ENCODE assay signal across 10 cellular contexts in genomic region chr15:81235781-81236507, GRCh38. TPM values are rescaled to one million over a fixed set of nuclear protein-coding genes. Genes with fewer than 3 reads are reported as not detected.
DNase-seq lines count a peak whose midpoint lies in the region; ATAC-seq and TF ChIP-seq lines count a peak whose summit lies in the region.
"Had no signal": no experiment of that assay in that cellular context is flagged by ENCODE, and none has a peak within 500 bp of the region (broad histone marks: within the 10 kb centered on the region; RNA-seq: fewer than 3 reads in every experiment).

No MANE protein-coding gene starts in this region.

- TF ChIP-seq POLR2A in heart left ventricle (IDR thresholded peaks at IDR 0.05) = no peak

- TF ChIP-seq CTCF in heart left ventricle (IDR thresholded peaks at IDR 0.05) = no peak

- H3K36me3 Mint-ChIP-seq in activated naive CD8-positive, alpha-beta T cell treated with anti-CD3 and anti-CD28 coated beads for 36 hours = no peaks in the 10 kb centered on the region
- no peaks in the 10 kb centered on the region for H3K36me3 Mint-ChIP-seq in stimulated activated effector memory CD8-positive, alpha-beta T cell treated with anti-CD3 and anti-CD28 coated beads, Interleukin-12 subunit alpha, Interleukin-12 subunit beta, amount 100 ng/mL, for 72 hours

- no peaks in the 10 kb centered on the region for H3K27me3 Mint-ChIP-seq in activated naive CD8-positive, alpha-beta T cell treated with anti-CD3 and anti-CD28 coated beads for 36 hours
- H3K27me3 Mint-ChIP-seq: dendritic cell treated with granulocyte-macrophage colony-stimulating factor and Interleukin-4, amounts not matched to agents 40 ng/mL and 50 ng/mL, for 4 days had no signal

- no peak overlapping the region for H3K27ac Mint-ChIP-seq in activated naive CD8-positive, alpha-beta T cell treated with anti-CD3 and anti-CD28 coated beads for 36 hours
- no peak overlapping the region for H3K27ac Mint-ChIP-seq in stimulated activated effector memory CD8-positive, alpha-beta T cell treated with anti-CD3 and anti-CD28 coated beads, Interleukin-12 subunit alpha, Interleukin-12 subunit beta, amount 100 ng/mL, for 72 hours
- H3K27ac Mint-ChIP-seq: dendritic cell treated with granulocyte-macrophage colony-stimulating factor and Interleukin-4, amounts not matched to agents 40 ng/mL and 50 ng/mL, for 4 days had no signal

- no peak overlapping the region for H3K4me3 Mint-ChIP-seq in activated naive CD8-positive, alpha-beta T cell treated with anti-CD3 and anti-CD28 coated beads for 36 hours
- H3K4me3 Mint-ChIP-seq in stimulated activated effector memory CD8-positive, alpha-beta T cell treated with anti-CD3 and anti-CD28 coated beads, Interleukin-12 subunit alpha, Interleukin-12 subunit beta, amount 100 ng/mL, for 72 hours = no peak overlapping the region
- H3K4me3 Mint-ChIP-seq: dendritic cell treated with granulocyte-macrophage colony-stimulating factor and Interleukin-4, amounts not matched to agents 40 ng/mL and 50 ng/mL, for 4 days had no signal

- H3K9me3 ChIP-seq in heart left ventricle = peaks cover 0 to 18% (median 1%) of the 10 kb centered on the region in 12 donors
- H3K9me3 ChIP-seq: neutrophil had no signal

- intact Hi-C loops in heart left ventricle (cut with DNase I) = no loop called here

- H3K36me3 ChIP-seq in heart left ventricle = no peaks in the 10 kb centered on the region
- H3K36me3 ChIP-seq: neutrophil had no signal

- peaks cover 8% of the 10 kb centered on the region for H3K9me3 Mint-ChIP-seq in activated naive CD8-positive, alpha-beta T cell treated with anti-CD3 and anti-CD28 coated beads for 36 hours
- H3K9me3 Mint-ChIP-seq in stimulated activated effector memory CD8-positive, alpha-beta T cell treated with anti-CD3 and anti-CD28 coated beads, Interleukin-12 subunit alpha, Interleukin-12 subunit beta, amount 100 ng/mL, for 72 hours = peaks cover 5% of the 10 kb centered on the region
- H3K9me3 Mint-ChIP-seq: dendritic cell treated with granulocyte-macrophage colony-stimulating factor and Interleukin-4, amounts not matched to agents 40 ng/mL and 50 ng/mL, for 4 days had no signal

- WGBS in heart left ventricle, 4 donors = 61 to 69% (median 66%) methylated on average over 5 of the region's 5 CpGs

- no peaks in the 10 kb centered on the region for H3K4me1 Mint-ChIP-seq in activated naive CD8-positive, alpha-beta T cell treated with anti-CD3 and anti-CD28 coated beads for 36 hours
- H3K4me1 Mint-ChIP-seq in stimulated activated effector memory CD8-positive, alpha-beta T cell treated with anti-CD3 and anti-CD28 coated beads, Interleukin-12 subunit alpha, Interleukin-12 subunit beta, amount 100 ng/mL, for 72 hours = no peaks in the 10 kb centered on the region

- H3K27me3 ChIP-seq in heart left ventricle = no peaks in the 10 kb centered on the region
- H3K27me3 ChIP-seq: neutrophil had no signal

- H3K27ac ChIP-seq in heart left ventricle = peak overlapping the region in 5 of 12 donors; percentile 9 to 37 (median 31)
- H3K27ac ChIP-seq: neutrophil had no signal

- ATAC-seq in heart left ventricle = peak in 3 of 4 donors; percentile 53 to 84 (median 69)
- peak; percentile 72 for ATAC-seq in stimulated activated effector memory CD8-positive, alpha-beta T cell treated with anti-CD3 and anti-CD28 coated beads, Interleukin-12 subunit alpha, Interleukin-12 subunit beta, amount 100 ng/mL, for 72 hours

- peaks cover 0 to 8% (median 0%) of the 10 kb centered on the region in 12 donors for H3K4me1 ChIP-seq in heart left ventricle

- peak; percentile 98 for DNase-seq in HT1080 (ENCODE audit: low read depth)
- peak; percentile 4 for DNase-seq in activated naive CD8-positive, alpha-beta T cell treated with anti-CD3 and anti-CD28 coated beads for 36 hours
- peak in 2 of 5 donors; percentile 64 to 66 for DNase-seq in heart left ventricle
- no peak for DNase-seq in stimulated activated effector memory CD8-positive, alpha-beta T cell treated with anti-CD3 and anti-CD28 coated beads, Interleukin-12 subunit alpha, Interleukin-12 subunit beta, amount 100 ng/mL, for 72 hours (ENCODE audit: low spot score in 2 of 2)
- no peak for DNase-seq in NCI-H82 treated with DMSO at 0.1 percent for 48 hours (lab: John Stamatoyannopoulos, UW; ENCODE audit: unreplicated experiment)
- no peak for DNase-seq in HUDEP-2 (lab: John Stamatoyannopoulos, UW; ENCODE audit: unreplicated experiment in 76 of 76)
- no peak for DNase-seq in NCI-H526 treated with DMSO at 0.1 percent for 48 hours (lab: John Stamatoyannopoulos, UW)
- DNase-seq: NCI-H187 treated with DMSO at 0.1 percent for 48 hours had no signal

- H3K4me3 ChIP-seq in heart left ventricle = no peak overlapping the region

RNA-seq across cellular contexts. Expression of gene IL16, which starts 39.3 kb away (rescaled TPM):
- total RNA-seq in HT1080 (2014; rRNA removed; shearing (Covaris generic)) = 0.03 and 0.50 TPM in 2 replicates
- polyA plus RNA-seq in HT1080 (2015; cell fraction: cytosol; rRNA removed) = 0.02 and 0.03 TPM in 2 replicates
- polyA plus RNA-seq in HT1080 (2015; cell fraction: nucleus; rRNA removed) = 0.18 TPM in 1 of 2 replicates, not detected in the other
- 100 to 1,000 TPM; 106 to 110 TPM for total RNA-seq in activated naive CD8-positive, alpha-beta T cell treated with anti-CD3 and anti-CD28 coated beads for 36 hours
- 10 to 100 TPM in 2 of 9 donors, 1 to 10 TPM in 7; 1.2 to 21.6 (median 3.9) TPM for total RNA-seq in heart left ventricle
- 1 to 10 TPM; 2.5 to 2.8 TPM for polyA plus RNA-seq in heart left ventricle

Comparison
In these comparisons a context has a peak if more than half of its experiments do, and no peak if none do; other contexts are left out.
1. DNase-seq: peak in HT1080 (single experiment) and activated naive CD8-positive, alpha-beta T cell treated with anti-CD3 and anti-CD28 coated beads for 36 hours (single experiment); none in stimulated activated effector memory CD8-positive, alpha-beta T cell treated with anti-CD3 and anti-CD28 coated beads, Interleukin-12 subunit alpha, Interleukin-12 subunit beta, amount 100 ng/mL, for 72 hours (0 of 2), NCI-H82 treated with DMSO at 0.1 percent for 48 hours (single experiment), HUDEP-2 (0 of 76) and NCI-H526 treated with DMSO at 0.1 percent for 48 hours (single experiment).
2. RNA of gene IL16, which starts 39.3 kb away (total RNA-seq): 106 to 110 TPM in activated naive CD8-positive, alpha-beta T cell treated with anti-CD3 and anti-CD28 coated beads for 36 hours; 1.2 to 21.6 TPM in heart left ventricle and 0.03 to 0.50 TPM in HT1080; every median in the first group is over 4 times any median in the second.